In the genomic region with DNA sequence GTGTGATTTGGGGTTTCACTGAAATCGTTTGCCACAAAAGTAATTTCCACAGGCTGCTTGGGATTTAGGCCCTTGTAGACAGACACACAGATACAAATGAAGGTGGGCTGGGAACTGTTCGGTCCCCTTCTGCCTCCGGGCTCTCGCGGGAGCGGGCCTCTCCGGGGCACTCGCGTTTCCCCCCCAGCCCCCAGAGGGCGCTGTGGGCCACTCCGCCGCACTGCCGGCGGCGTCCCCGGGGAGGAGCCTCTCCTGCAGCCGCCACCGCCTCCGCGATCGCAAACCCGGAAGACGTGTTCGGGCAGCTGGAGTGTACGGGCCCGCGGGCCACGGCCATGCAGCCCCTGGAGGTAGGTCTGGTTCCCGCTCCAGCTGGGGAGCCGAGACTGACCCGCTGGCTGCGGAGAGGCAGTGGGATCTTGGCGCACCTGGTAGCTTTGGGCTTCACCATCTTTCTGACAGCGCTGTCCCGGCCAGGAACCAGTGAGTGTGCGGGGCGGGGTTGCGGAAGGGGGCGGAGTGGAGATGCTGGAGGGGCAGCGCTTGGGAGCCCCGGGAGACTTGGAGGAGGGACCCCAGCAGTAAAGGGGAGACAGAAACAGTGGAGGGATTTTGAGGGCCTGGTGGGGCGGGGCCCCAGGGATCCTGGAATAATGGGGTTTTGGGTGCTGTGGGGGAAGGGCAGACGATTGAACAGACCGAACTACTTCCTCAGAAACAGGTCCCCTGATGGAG, we compare ENCODE assay signal across 8 cellular contexts. TPM values are rescaled to one million over a fixed set of nuclear protein-coding genes. Genes with fewer than 3 reads are reported as not detected.
DNase-seq lines count a peak whose midpoint lies in the region; ATAC-seq and TF ChIP-seq lines count a peak whose summit lies in the region.

A gene with protein sequence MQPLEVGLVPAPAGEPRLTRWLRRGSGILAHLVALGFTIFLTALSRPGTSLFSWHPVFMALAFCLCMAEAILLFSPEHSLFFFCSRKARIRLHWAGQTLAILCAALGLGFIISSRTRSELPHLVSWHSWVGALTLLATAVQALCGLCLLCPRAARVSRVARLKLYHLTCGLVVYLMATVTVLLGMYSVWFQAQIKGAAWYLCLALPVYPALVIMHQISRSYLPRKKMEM (plus strand): TSS at position 290 of the 735 bp plus-strand sequence. CDS start 46 bp downstream, at position 336.

- peak; percentile 88 for ATAC-seq in GM21381 (IDR thresholded peaks at IDR 0.05; ENCODE audit: unreplicated experiment)

- peaks cover 11% of the 10 kb centered on the region; the same call in 1 of the 2 replicates for H3K79me2 ChIP-seq in OCI-LY3 (ENCODE audit: low read length)

- H3K27me3 ChIP-seq in OCI-LY3 (ENCODE audit: low read depth, low read length), result no peaks in the 10 kb centered on the region
- H3K27me3 ChIP-seq in esophagus (ENCODE audit: control insufficient read depth in 1 of 2, insufficient read depth in 2 of 2, low read length in 2 of 2), result no peaks in the 10 kb centered on the region

- 0% methylated on average over 44 of the region's 44 CpGs for WGBS in esophagus, 2 donors

- peak; percentile 68 for TF ChIP-seq CTCF in OCI-LY3 (IDR thresholded peaks at IDR 0.05; ENCODE audit: low read depth, low read length)

- H2AFZ ChIP-seq in OCI-LY3 (ENCODE audit: low read depth, low read length), result 0 out of 2 replicates have a peak within 1 kb of the TSS, but pooled peaks have one; percentile 32

- no peaks in the 10 kb centered on the region for H4K20me1 ChIP-seq in OCI-LY3 (ENCODE audit: insufficient read depth, low read length)

- DNase-seq in DMS153 (lab: John Stamatoyannopoulos, UW) (peak; percentile 45), HUDEP-2 (lab: John Stamatoyannopoulos, UW; ENCODE audit: unreplicated experiment in 76 of 76) (peak in 72 of 76 experiments; percentile 25 to 86 (median 71)), myocyte (ENCODE audit: low read depth) (peak; percentile 87)
- peak; percentile 94 for DNase-seq in activated T-cell treated with anti-CD3 and anti-CD28 coated beads, Interleukin-2, amount 50 U/mL, for 1 hour
- peak; percentile 76 to 80 for DNase-seq in stimulated activated CD8-positive, alpha-beta memory T cell treated with anti-CD3 and anti-CD28 coated beads, Interleukin-7, amount 100 ng/mL, for 48 hours (ENCODE audit: extremely low read depth in 1 of 2, low read depth in 1 of 2)

- H3K4me1 ChIP-seq in OCI-LY3 (ENCODE audit: low read length) (peaks cover 9% of the 10 kb centered on the region), esophagus (ENCODE audit: control insufficient read depth in 2 of 2, insufficient read depth in 2 of 2, low read length in 1 of 2) (peaks cover 4 to 13% of the 10 kb centered on the region in 2 donors)

- H3K27ac ChIP-seq in OCI-LY3 (ENCODE audit: low read length) (peak within 1 kb of the TSS; percentile 37), esophagus (ENCODE audit: low read depth in 2 of 2, low read length in 1 of 2) (peak within 1 kb of the TSS; percentile 85 to 91)

- H3K36me3 ChIP-seq in OCI-LY3 (replicated peaks; ENCODE audit: low read depth, low read length), result peaks cover 8% of the 10 kb centered on the region
- H3K36me3 ChIP-seq in esophagus (ENCODE audit: control insufficient read depth in 2 of 2, insufficient read depth in 2 of 2, low read length in 1 of 2), result peaks cover 2 to 30% of the 10 kb centered on the region in 2 donors

- H3K9ac ChIP-seq in OCI-LY3 (ENCODE audit: low read length), result peak within 1 kb of the TSS; percentile 63

- peak within 1 kb of the TSS; percentile 71 for H3K4me2 ChIP-seq in OCI-LY3 (ENCODE audit: low read length)

- no peaks in the 10 kb centered on the region for H3K9me3 ChIP-seq in OCI-LY3 (ENCODE audit: insufficient read depth, low read length)
- no peaks in the 10 kb centered on the region for H3K9me3 ChIP-seq in esophagus (ENCODE audit: control insufficient read depth in 2 of 2, insufficient read depth in 1 of 2, low read depth in 1 of 2, low read length in 1 of 2)

- H3K4me3 ChIP-seq in OCI-LY3 (ENCODE audit: low read length) (peak within 1 kb of the TSS; percentile 92), esophagus (ENCODE audit: low read depth in 1 of 2, low read length in 2 of 2) (peak within 1 kb of the TSS; percentile 80 to 99)

RNA-seq across cellular contexts. Expression of the gene that starts here (rescaled TPM):
- 1 to 10 TPM; 3.7 to 4.8 TPM for polyA plus RNA-seq in esophagus
- 3.9 and 6.1 TPM in 2 replicates for total RNA-seq in myocyte
- 10.5 TPM for polyA plus RNA-seq in myocyte (2012)

Comparison
In these comparisons a context has a peak if more than half of its experiments do, and no peak if none do; other contexts are left out.
1. Peak in every context shown above with its lines: DNase-seq, ATAC-seq, H3K4me3 ChIP-seq and H3K27ac ChIP-seq.